9 cellular contexts compared by ENCODE assay signal in genomic region chr1:22074803-22075202, GRCh38. TPM values are rescaled to one million over a fixed set of nuclear protein-coding genes. Genes with fewer than 3 reads are reported as not detected.
DNase-seq lines count a peak whose midpoint lies in the region; TF ChIP-seq lines count a peak whose summit lies in the region.
"Had no signal": no experiment of that assay in that cellular context is flagged by ENCODE, and none has a peak within 500 bp of the region (broad histone marks: within the 10 kb centered on the region; RNA-seq: fewer than 3 reads in every experiment).

No MANE protein-coding gene starts in this region.

- intact Hi-C loops in CD14-positive monocyte (cut with micrococcal nuclease): loop anchor here in 1 of 2 donors (5.0 kb wide), 1 partner anchor 53 kb away; no protein-coding TSS in a partner anchor

- peaks cover 79% of the 10 kb centered on the region for H3K4me1 Mint-ChIP-seq in CD14-positive monocyte
- H3K4me1 Mint-ChIP-seq in HFFc6 (ENCODE audit: low read depth): peaks cover 66% of the 10 kb centered on the region

- H3K9me3 ChIP-seq in hepatocyte (ENCODE audit: low read depth): no peaks in the 10 kb centered on the region

- H3K4me1 ChIP-seq in hepatocyte (ENCODE audit: insufficient read depth): peaks cover 20% of the 10 kb centered on the region

- H3K27ac Mint-ChIP-seq in CD14-positive monocyte: peak overlapping the region; percentile 26 to 82 (median 69)
- H3K27ac Mint-ChIP-seq in HFFc6: peak overlapping the region; percentile 16

- 52% methylated on average over 1 of the region's 1 CpG for WGBS in hepatocyte (ENCODE audit: low lambda C conversion rate, missing lambda C conversion rate)

- no peak overlapping the region for H3K4me2 ChIP-seq in hepatocyte

- peaks cover 100% of the 10 kb centered on the region for H3K79me2 ChIP-seq in hepatocyte

- H3K27me3 Mint-ChIP-seq in CD14-positive monocyte (ENCODE audit: low read depth in 3 of 3): no peaks in the 10 kb centered on the region
- H3K27me3 Mint-ChIP-seq in HFFc6 (ENCODE audit: insufficient read depth): no peaks in the 10 kb centered on the region

- TF ChIP-seq CTCF in CD14-positive monocyte (IDR thresholded peaks at IDR 0.05) (no peak), HFFc6 (IDR thresholded peaks at IDR 0.05) (no peak), VCaP (conservative IDR thresholded peaks at IDR 0.05) (no peak), hepatocyte (IDR thresholded peaks at IDR 0.05; ENCODE audit: poor library complexity) (no peak)

- no peak overlapping the region for H3K4me3 ChIP-seq in hepatocyte

- no peak overlapping the region for H2AFZ ChIP-seq in hepatocyte

- peaks cover 100% of the 10 kb centered on the region for H4K20me1 ChIP-seq in hepatocyte (ENCODE audit: insufficient read depth, poor library complexity, severe bottlenecking)

- peak overlapping the region in 1 of 2 donors; percentile 29 for H3K4me3 Mint-ChIP-seq in CD14-positive monocyte
- no peak overlapping the region for H3K4me3 Mint-ChIP-seq in HFFc6

- no peaks in the 10 kb centered on the region for H3K9me2 ChIP-seq in hepatocyte (replicated peaks; ENCODE audit: insufficient read depth)

- no peaks in the 10 kb centered on the region for H3K27me3 ChIP-seq in hepatocyte

- H3K9me3 Mint-ChIP-seq in CD14-positive monocyte (peaks cover 0 to 1% (median 0%) of the 10 kb centered on the region in 7 donors), HFFc6 (no peaks in the 10 kb centered on the region)

- no peaks in the 10 kb centered on the region for H3K36me3 ChIP-seq in hepatocyte (replicated peaks; ENCODE audit: insufficient read depth, low read depth)

- H3K27ac ChIP-seq in VCaP (peak overlapping the region; percentile 67), hepatocyte (peak overlapping the region; percentile 8)

- H3K36me3 Mint-ChIP-seq in CD14-positive monocyte (peaks cover 35 to 49% of the 10 kb centered on the region in 2 donors), HFFc6 (ENCODE audit: low read depth) (peaks cover 29% of the 10 kb centered on the region)

- DNase-seq in CD14-positive monocyte (ENCODE audit: low spot score) (no peak), HFFc6 (no peak), hepatocyte (ENCODE audit: low spot score) (no peak), DMS79 treated with DMSO at 0.1 percent for 48 hours (lab: John Stamatoyannopoulos, UW) (no peak), NCI-H526 (lab: John Stamatoyannopoulos, UW) (no peak), NCI-H1436 treated with DMSO at 0.1 percent for 48 hours (lab: John Stamatoyannopoulos, UW) (no peak), DMS79 (lab: John Stamatoyannopoulos, UW) (no peak)
- DNase-seq: SHP77 treated with DMSO at 0.1 percent for 48 hours had no signal

RNA-seq across cellular contexts. Expression of gene CDC42, which starts 22.3 kb away (rescaled TPM):
- polyA plus RNA-seq in CD14-positive monocyte (100 to 1,000 TPM; 606 to 731 TPM), hepatocyte (48.8 and 69.7 TPM in 2 replicates)
- 100 to 1,000 TPM; 273 to 298 (median 280) TPM for total RNA-seq in HFFc6 (2021; fragmentation: NEBNext Ultra II Directional; extraction: Animal tissue kit (Norgen Biotek cat#: 25700))
- 351 and 358 TPM in 2 replicates for total RNA-seq in hepatocyte
